1 cellular context compared by ENCODE assay signal in genomic region chr20:54123587-54124180, GRCh38.
TF ChIP-seq lines count a peak whose summit lies in the region.

No MANE protein-coding gene starts in this region.

TF ChIP-seq in HepG2, 621 proteins besides CTCF, POLR2A, EP300 and RAD21 (continued from another document and continues in another):
- peak; percentile 82 for TF ChIP-seq ZNF646 (CRISPR knock-in tag; IDR thresholded peaks at IDR 0.05)
- no peak for TF ChIP-seq MZF1 (CRISPR knock-in tag; IDR thresholded peaks at IDR 0.05; ENCODE audit: borderline replicate concordance)
- TF ChIP-seq MIXL1 (CRISPR knock-in tag; IDR thresholded peaks at IDR 0.05): peak; percentile 96; the same call in 1 of the 2 replicates
- TF ChIP-seq, protein P1, sequence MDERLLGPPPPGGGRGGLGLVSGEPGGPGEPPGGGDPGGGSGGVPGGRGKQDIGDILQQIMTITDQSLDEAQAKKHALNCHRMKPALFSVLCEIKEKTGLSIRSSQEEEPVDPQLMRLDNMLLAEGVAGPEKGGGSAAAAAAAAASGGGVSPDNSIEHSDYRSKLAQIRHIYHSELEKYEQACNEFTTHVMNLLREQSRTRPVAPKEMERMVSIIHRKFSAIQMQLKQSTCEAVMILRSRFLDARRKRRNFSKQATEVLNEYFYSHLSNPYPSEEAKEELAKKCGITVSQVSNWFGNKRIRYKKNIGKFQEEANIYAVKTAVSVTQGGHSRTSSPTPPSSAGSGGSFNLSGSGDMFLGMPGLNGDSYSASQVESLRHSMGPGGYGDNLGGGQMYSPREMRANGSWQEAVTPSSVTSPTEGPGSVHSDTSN (CRISPR knock-in tag; IDR thresholded peaks at IDR 0.05): peak; percentile 80
- no peak for TF ChIP-seq ZNF510 (CRISPR knock-in tag; IDR thresholded peaks at IDR 0.05; ENCODE audit: low read depth)
- TF ChIP-seq MYC (CRISPR knock-in tag; IDR thresholded peaks at IDR 0.05; ENCODE audit: borderline replicate concordance): peak; percentile 92; the same call in 1 of the 2 replicates
- TF ChIP-seq PITX1 (CRISPR knock-in tag; IDR thresholded peaks at IDR 0.05): peak; percentile 92
- TF ChIP-seq RARA (CRISPR knock-in tag; IDR thresholded peaks at IDR 0.05): peak; percentile 99
- TF ChIP-seq ZBTB38 (CRISPR knock-in tag; IDR thresholded peaks at IDR 0.05): peak; percentile 86
- no peak for TF ChIP-seq TCF12 (IDR thresholded peaks at IDR 0.05)
- no peak for TF ChIP-seq TCF12 (CRISPR knock-in tag; IDR thresholded peaks at IDR 0.05)
- TF ChIP-seq ZNF143 (CRISPR knock-in tag; IDR thresholded peaks at IDR 0.05): peak; percentile 69
- TF ChIP-seq HES4 (CRISPR knock-in tag; IDR thresholded peaks at IDR 0.05; ENCODE audit: borderline replicate concordance): no peak
- TF ChIP-seq, protein P2, sequence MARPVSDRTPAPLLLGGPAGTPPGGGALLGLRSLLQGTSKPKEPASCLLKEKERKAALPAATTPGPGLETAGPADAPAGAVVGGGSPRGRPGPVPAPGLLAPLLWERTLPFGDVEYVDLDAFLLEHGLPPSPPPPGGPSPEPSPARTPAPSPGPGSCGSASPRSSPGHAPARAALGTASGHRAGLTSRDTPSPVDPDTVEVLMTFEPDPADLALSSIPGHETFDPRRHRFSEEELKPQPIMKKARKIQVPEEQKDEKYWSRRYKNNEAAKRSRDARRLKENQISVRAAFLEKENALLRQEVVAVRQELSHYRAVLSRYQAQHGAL (CRISPR knock-in tag; IDR thresholded peaks at IDR 0.05; ENCODE audit: not compliant biosample characterization): peak; percentile 92
- no peak; the same call in 1 of the 2 replicates for TF ChIP-seq ATF7 (IDR thresholded peaks at IDR 0.05)
- TF ChIP-seq ATF7 (CRISPR knock-in tag; IDR thresholded peaks at IDR 0.05): peak; percentile 90; the same call in 1 of the 2 replicates
- TF ChIP-seq CHCHD3 (CRISPR knock-in tag; IDR thresholded peaks at IDR 0.05): no peak
- peak; percentile 15; the same call in 1 of the 2 replicates for TF ChIP-seq LRRFIP1 (CRISPR knock-in tag; conservative IDR thresholded peaks at IDR 0.05)
- peak; percentile 86; the same call in 1 of the 2 replicates for TF ChIP-seq ZNF136 (CRISPR knock-in tag; IDR thresholded peaks at IDR 0.05; ENCODE audit: low read depth)
- no peak for TF ChIP-seq ZNF589 (CRISPR knock-in tag; conservative IDR thresholded peaks at IDR 0.05)
- TF ChIP-seq, protein P3, sequence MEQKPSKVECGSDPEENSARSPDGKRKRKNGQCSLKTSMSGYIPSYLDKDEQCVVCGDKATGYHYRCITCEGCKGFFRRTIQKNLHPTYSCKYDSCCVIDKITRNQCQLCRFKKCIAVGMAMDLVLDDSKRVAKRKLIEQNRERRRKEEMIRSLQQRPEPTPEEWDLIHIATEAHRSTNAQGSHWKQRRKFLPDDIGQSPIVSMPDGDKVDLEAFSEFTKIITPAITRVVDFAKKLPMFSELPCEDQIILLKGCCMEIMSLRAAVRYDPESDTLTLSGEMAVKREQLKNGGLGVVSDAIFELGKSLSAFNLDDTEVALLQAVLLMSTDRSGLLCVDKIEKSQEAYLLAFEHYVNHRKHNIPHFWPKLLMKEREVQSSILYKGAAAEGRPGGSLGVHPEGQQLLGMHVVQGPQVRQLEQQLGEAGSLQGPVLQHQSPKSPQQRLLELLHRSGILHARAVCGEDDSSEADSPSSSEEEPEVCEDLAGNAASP (CRISPR knock-in tag; IDR thresholded peaks at IDR 0.05; ENCODE audit: borderline replicate concordance): peak; percentile 97
- TF ChIP-seq GLMP (CRISPR knock-in tag; IDR thresholded peaks at IDR 0.05; ENCODE audit: borderline replicate concordance): no peak
- peak; percentile 87 for TF ChIP-seq MLX (CRISPR knock-in tag; IDR thresholded peaks at IDR 0.05)
- peak; percentile 90; the same call in 1 of the 2 replicates for TF ChIP-seq ZKSCAN8 (CRISPR knock-in tag; IDR thresholded peaks at IDR 0.05; ENCODE audit: borderline replicate concordance)
- 0 out of 2 replicates have a peak, but pooled peaks have one; percentile 47 for TF ChIP-seq CAMTA2 (CRISPR knock-in tag; IDR thresholded peaks at IDR 0.05; ENCODE audit: borderline replicate concordance)
- TF ChIP-seq ZNF446 (CRISPR knock-in tag; IDR thresholded peaks at IDR 0.05): no peak
- TF ChIP-seq, protein P4, sequence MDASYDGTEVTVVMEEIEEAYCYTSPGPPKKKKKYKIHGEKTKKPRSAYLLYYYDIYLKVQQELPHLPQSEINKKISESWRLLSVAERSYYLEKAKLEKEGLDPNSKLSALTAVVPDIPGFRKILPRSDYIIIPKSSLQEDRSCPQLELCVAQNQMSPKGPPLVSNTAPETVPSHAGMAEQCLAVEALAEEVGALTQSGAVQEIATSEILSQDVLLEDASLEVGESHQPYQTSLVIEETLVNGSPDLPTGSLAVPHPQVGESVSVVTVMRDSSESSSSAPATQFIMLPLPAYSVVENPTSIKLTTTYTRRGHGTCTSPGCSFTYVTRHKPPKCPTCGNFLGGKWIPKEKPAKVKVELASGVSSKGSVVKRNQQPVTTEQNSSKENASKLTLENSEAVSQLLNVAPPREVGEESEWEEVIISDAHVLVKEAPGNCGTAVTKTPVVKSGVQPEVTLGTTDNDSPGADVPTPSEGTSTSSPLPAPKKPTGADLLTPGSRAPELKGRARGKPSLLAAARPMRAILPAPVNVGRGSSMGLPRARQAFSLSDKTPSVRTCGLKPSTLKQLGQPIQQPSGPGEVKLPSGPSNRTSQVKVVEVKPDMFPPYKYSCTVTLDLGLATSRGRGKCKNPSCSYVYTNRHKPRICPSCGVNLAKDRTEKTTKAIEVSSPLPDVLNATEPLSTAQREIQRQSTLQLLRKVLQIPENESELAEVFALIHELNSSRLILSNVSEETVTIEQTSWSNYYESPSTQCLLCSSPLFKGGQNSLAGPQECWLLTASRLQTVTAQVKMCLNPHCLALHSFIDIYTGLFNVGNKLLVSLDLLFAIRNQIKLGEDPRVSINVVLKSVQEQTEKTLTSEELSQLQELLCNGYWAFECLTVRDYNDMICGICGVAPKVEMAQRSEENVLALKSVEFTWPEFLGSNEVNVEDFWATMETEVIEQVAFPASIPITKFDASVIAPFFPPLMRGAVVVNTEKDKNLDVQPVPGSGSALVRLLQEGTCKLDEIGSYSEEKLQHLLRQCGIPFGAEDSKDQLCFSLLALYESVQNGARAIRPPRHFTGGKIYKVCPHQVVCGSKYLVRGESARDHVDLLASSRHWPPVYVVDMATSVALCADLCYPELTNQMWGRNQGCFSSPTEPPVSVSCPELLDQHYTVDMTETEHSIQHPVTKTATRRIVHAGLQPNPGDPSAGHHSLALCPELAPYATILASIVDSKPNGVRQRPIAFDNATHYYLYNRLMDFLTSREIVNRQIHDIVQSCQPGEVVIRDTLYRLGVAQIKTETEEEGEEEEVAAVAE (CRISPR knock-in tag; IDR thresholded peaks at IDR 0.05; ENCODE audit: borderline replicate concordance): peak; percentile 95
- TF ChIP-seq RFX3 (CRISPR knock-in tag; IDR thresholded peaks at IDR 0.05): 0 out of 2 replicates have a peak, but pooled peaks have one; percentile 1
- TF ChIP-seq ZSCAN22 (CRISPR knock-in tag; IDR thresholded peaks at IDR 0.05): no peak; the same call in 1 of the 2 replicates
- no peak for TF ChIP-seq ZBTB7A (CRISPR knock-in tag; IDR thresholded peaks at IDR 0.05)
- TF ChIP-seq ISL2 (CRISPR knock-in tag; IDR thresholded peaks at IDR 0.05): peak; percentile 97
